In the genomic region with DNA sequence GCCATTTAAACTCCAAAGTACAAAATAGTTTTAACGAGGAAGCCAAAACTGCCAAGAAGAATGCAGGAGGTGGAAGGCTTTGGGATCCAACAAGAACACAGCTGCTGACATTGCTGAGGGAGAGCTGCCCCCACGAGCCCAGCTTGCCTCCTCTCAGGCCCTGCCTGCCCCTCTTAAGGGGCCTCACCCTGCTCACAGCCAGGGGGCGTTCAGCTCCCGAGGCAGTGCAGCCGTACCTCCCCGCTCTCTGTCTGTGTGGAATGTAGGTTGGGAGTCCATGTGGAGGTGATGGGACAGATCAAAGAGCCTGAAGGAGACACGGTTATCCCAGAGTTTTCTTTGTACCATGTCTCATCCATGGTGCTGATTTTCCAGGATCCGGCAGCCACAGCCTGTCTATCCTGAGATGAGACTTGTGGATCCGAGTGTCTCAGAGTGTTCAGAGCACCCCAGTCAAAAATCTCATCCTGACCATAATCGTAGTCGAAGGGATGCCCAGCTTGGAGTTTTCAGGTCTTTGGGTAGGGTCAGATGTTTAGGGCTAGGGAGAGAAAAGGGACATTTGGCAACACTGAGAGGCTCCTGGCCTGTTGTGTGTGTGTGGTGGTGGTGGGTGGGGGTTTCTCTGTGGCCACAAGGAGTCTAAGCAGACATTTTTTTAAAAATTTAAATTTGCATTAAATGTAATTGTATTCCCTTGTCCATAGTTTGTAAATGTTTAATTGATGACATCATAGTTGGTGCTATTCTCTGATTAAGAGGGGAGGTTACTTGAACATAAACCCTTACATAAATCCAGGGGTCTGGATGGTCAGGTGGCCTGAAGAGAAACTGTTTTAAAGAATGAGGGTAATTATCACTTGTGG, we compare ENCODE assay signal across 12 cellular contexts.
DNase-seq lines count a peak whose midpoint lies in the region; ATAC-seq, FAIRE-seq and TF ChIP-seq lines count a peak whose summit lies in the region.
"Had no signal": no experiment of that assay in that cellular context is flagged by ENCODE, and none has a peak within 500 bp of the region (broad histone marks: within the 10 kb centered on the region; RNA-seq: fewer than 3 reads in every experiment).

No MANE protein-coding gene starts in this region.

- H3K4me3 ChIP-seq in A549 (no peak overlapping the region), endothelial cell of umbilical vein (replicated peaks in 1 of 3; ENCODE audit: insufficient read depth in 1 of 3, low read depth in 1 of 3, low read length in 3 of 3) (no peak overlapping the region)

- H2AFZ ChIP-seq in endothelial cell of umbilical vein (ENCODE audit: low read depth, low read length) = no peak overlapping the region

- no peak for TF ChIP-seq CTCF in A549 (IDR thresholded peaks at IDR 0.05)
- TF ChIP-seq CTCF in GM10266 (IDR thresholded peaks at IDR 0.05; ENCODE audit: control insufficient read depth, insufficient read depth, low read depth, missing control alignments) = peak; percentile 30
- TF ChIP-seq CTCF in endothelial cell of umbilical vein (IDR thresholded peaks at IDR 0.05; ENCODE audit: extremely low read depth in 1 of 2, insufficient read depth in 1 of 2, low read depth in 1 of 2, low read length in 2 of 2) = peak; percentile 15 to 19

- no peak overlapping the region for H3K27ac ChIP-seq in A549
- no peak overlapping the region for H3K27ac ChIP-seq in endothelial cell of umbilical vein (ENCODE audit: insufficient read depth, low read depth, low read length)

- H3K9me3 ChIP-seq in A549 (no peaks in the 10 kb centered on the region), endothelial cell of umbilical vein (replicated peaks; ENCODE audit: control insufficient read depth, insufficient read depth, low read length) (no peaks in the 10 kb centered on the region)

- no peak for FAIRE-seq in A549 (lab: Jason Lieb, UNC)
- no peak for FAIRE-seq in endothelial cell of umbilical vein (lab: Jason Lieb, UNC)

- 71% methylated on average over 11 of the region's 11 CpGs for WGBS in A549 (ENCODE audit: missing lambda C conversion rate)

- H3K4me1 ChIP-seq in A549 = peaks cover 24% of the 10 kb centered on the region
- peaks cover 17% of the 10 kb centered on the region for H3K4me1 ChIP-seq in endothelial cell of umbilical vein (ENCODE audit: control insufficient read depth, extremely low read depth, insufficient read depth, low read length)

- no peaks in the 10 kb centered on the region for H3K36me3 ChIP-seq in endothelial cell of umbilical vein (ENCODE audit: control insufficient read depth in 2 of 2, extremely low read depth in 1 of 2, insufficient read depth in 2 of 2, low read length in 2 of 2)

- no peaks in the 10 kb centered on the region for H3K9me1 ChIP-seq in endothelial cell of umbilical vein (replicated peaks; ENCODE audit: control insufficient read depth, extremely low read depth, insufficient read depth, low read length)

- dilution Hi-C loops in endothelial cell of umbilical vein (cut with MboI; ENCODE audit: extremely low pct_ligation_motif_present, low sequenced_read_pairs) = no loop called here

- in situ Hi-C loops in SK-MEL-5 (cut with HindIII; ENCODE audit: low pct_unique_long_range_greater_than_20kb, low sequenced_read_pairs) (no loop called here), ACHN (cut with HindIII; ENCODE audit: low pct_ligation_motif_present, low pct_unique_long_range_greater_than_20kb, low sequenced_read_pairs) (no loop called here)

- CTCF ChIA-PET in A549 (lab: Yijun Ruan, JAX) = interaction anchor here (1.3 to 2.8 kb wide), 2 partner anchors 13 to 224 kb away, joined by 5 to 7 read pairs; no protein-coding TSS in a partner anchor
- CTCF ChIA-PET in endothelial cell of umbilical vein (lab: Charles Lee) = no interaction called here

- BruUV-seq in endothelial cell of umbilical vein (replicated peaks; lab: Mats Ljungman, UMichigan) = no TSS peak

- DNase-seq in A549 (ENCODE audit: low read depth in 1 of 2, low spot score in 1 of 2) = no peak
- DNase-seq in GM10266 (ENCODE audit: extremely low spot score) = no peak
- peak; percentile 14 for DNase-seq in SK-MEL-5 (ENCODE audit: low read depth, low spot score)
- DNase-seq in endothelial cell of umbilical vein (ENCODE audit: low read depth, low spot score) = no peak
- no peak for DNase-seq in HUDEP-2 (lab: John Stamatoyannopoulos, UW; ENCODE audit: unreplicated experiment in 76 of 76)
- no peak for DNase-seq in ACHN
- DNase-seq: CD4-positive, alpha-beta memory T cell; naive thymus-derived CD4-positive, alpha-beta T cell; stimulated activated CD4-positive, alpha-beta T cell treated with anti-CD3 and anti-CD28 coated beads, Interleukin-12 subunit alpha, Interleukin-12 subunit beta, amount 100 ng/mL, for 4 hours had no signal

- no peaks in the 10 kb centered on the region for H4K20me1 ChIP-seq in endothelial cell of umbilical vein (replicated peaks; ENCODE audit: control insufficient read depth, extremely low read depth, insufficient read depth, low read length)

- ATAC-seq in A549 (peak; percentile 48 to 78; a peak in 4 of 6 replicates), GM18505 (IDR thresholded peaks at IDR 0.05; ENCODE audit: unreplicated experiment) (no peak), GM21381 (IDR thresholded peaks at IDR 0.05; ENCODE audit: unreplicated experiment) (no peak)
- ATAC-seq: activated CD4-positive, CD25-positive, alpha-beta regulatory T cell treated with anti-CD3 and anti-CD28 coated beads, Interleukin-2, amount 50 U/mL, for 24 hours; naive thymus-derived CD4-positive, alpha-beta T cell had no signal

- intact Hi-C loops in endothelial cell of umbilical vein (cut with micrococcal nuclease) = no loop called here

- POLR2A ChIA-PET in A549 (lab: Yijun Ruan, JAX) = no interaction called here
- POLR2A ChIA-PET in endothelial cell of umbilical vein (lab: Charles Lee) = no interaction called here

- no peaks in the 10 kb centered on the region for H3K79me2 ChIP-seq in endothelial cell of umbilical vein (ENCODE audit: control insufficient read depth, insufficient read depth, low read length)

- H3K9ac ChIP-seq in endothelial cell of umbilical vein (replicated peaks; ENCODE audit: extremely low read depth, insufficient read depth, low read length) = no peak overlapping the region

- no peak for TF ChIP-seq RAD21 in A549 (conservative IDR thresholded peaks at IDR 0.05 in 1 of 2, IDR thresholded peaks at IDR 0.05 in 1 of 2)

- no peak for TF ChIP-seq EP300 in A549 (IDR thresholded peaks at IDR 0.05)

- no peak for TF ChIP-seq POLR2A in A549 (IDR thresholded peaks at IDR 0.05; ENCODE audit: low read length)
- TF ChIP-seq POLR2A in endothelial cell of umbilical vein (IDR thresholded peaks at IDR 0.05; ENCODE audit: low read depth, low read length) = no peak
- TF ChIP-seq POLR2A in GM18505 (IDR thresholded peaks at IDR 0.05; ENCODE audit: borderline replicate concordance, extremely low read depth, insufficient read depth, insufficient read length) = no peak

- no peaks in the 10 kb centered on the region for H3K27me3 ChIP-seq in endothelial cell of umbilical vein (ENCODE audit: control insufficient read depth in 2 of 2, insufficient read depth in 2 of 2, low read length in 2 of 2)

- no peak overlapping the region for H3K4me2 ChIP-seq in A549
- H3K4me2 ChIP-seq in endothelial cell of umbilical vein (ENCODE audit: insufficient read depth, low read length) = no peak overlapping the region

TF ChIP-seq in A549, 52 proteins besides CTCF, POLR2A, EP300 and RAD21 (continues in another document):
- TF ChIP-seq E2F6 (IDR thresholded peaks at IDR 0.05; ENCODE audit: borderline replicate concordance, low read depth) = no peak
- TF ChIP-seq ZC3H11A (IDR thresholded peaks at IDR 0.05) = no peak
- TF ChIP-seq SREBF2 (IDR thresholded peaks at IDR 0.05) = no peak
- TF ChIP-seq ZFP36 (IDR thresholded peaks at IDR 0.05; ENCODE audit: borderline replicate concordance, partially characterized antibody) = no peak
- TF ChIP-seq NR3C1 (IDR thresholded peaks at IDR 0.05) = no peak
- no peak for TF ChIP-seq HOXA7 (CRISPR knock-in tag; IDR thresholded peaks at IDR 0.05)
- TF ChIP-seq GATA3 (IDR thresholded peaks at IDR 0.05; ENCODE audit: borderline replicate concordance) = no peak
- no peak for TF ChIP-seq CBX8 (IDR thresholded peaks at IDR 0.05)
- no peak for TF ChIP-seq FOSL2 (IDR thresholded peaks at IDR 0.05)
- no peak for TF ChIP-seq FOSL2 (CRISPR knock-in tag; IDR thresholded peaks at IDR 0.05)
- no peak for TF ChIP-seq KDM5A (IDR thresholded peaks at IDR 0.05)
- TF ChIP-seq MAZ (IDR thresholded peaks at IDR 0.05; ENCODE audit: borderline replicate concordance, low read depth, low read length) = no peak

TF ChIP-seq in endothelial cell of umbilical vein, 7 proteins besides CTCF, POLR2A, EP300 and RAD21:
- no peak for TF ChIP-seq JUN (IDR thresholded peaks at IDR 0.05; ENCODE audit: borderline replicate concordance, insufficient read depth, insufficient read length, low read depth)
- TF ChIP-seq FOS (IDR thresholded peaks at IDR 0.05; ENCODE audit: borderline replicate concordance, insufficient read depth, low read length) = no peak
- no peak for TF ChIP-seq EZH2 (IDR thresholded peaks at IDR 0.05; ENCODE audit: borderline replicate concordance, low read depth, low read length, severe bottlenecking)
- TF ChIP-seq MYC (IDR thresholded peaks at IDR 0.05; ENCODE audit: low read depth, low read length) = no peak
- TF ChIP-seq POLR2AphosphoS5 (IDR thresholded peaks at IDR 0.05; ENCODE audit: insufficient read depth, low read depth, low read length) = no peak
- TF ChIP-seq, protein P1, sequence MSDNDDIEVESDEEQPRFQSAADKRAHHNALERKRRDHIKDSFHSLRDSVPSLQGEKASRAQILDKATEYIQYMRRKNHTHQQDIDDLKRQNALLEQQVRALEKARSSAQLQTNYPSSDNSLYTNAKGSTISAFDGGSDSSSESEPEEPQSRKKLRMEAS (IDR thresholded peaks at IDR 0.05; ENCODE audit: insufficient read depth, insufficient read length) = no peak
- no peak for TF ChIP-seq GATA2 (IDR thresholded peaks at IDR 0.05; ENCODE audit: insufficient read depth, insufficient read length, low read depth, low read length)

Comparison
In these comparisons a context has a peak if more than half of its experiments do, and no peak if none do; other contexts are left out.
1. ATAC-seq: peak in A549 (2 of 2); none in GM18505 (single experiment) and GM21381 (single experiment).